Comparison of ENCODE assay signal across 8 cellular contexts in genomic region chr16:2537451-2538379, GRCh38. TPM values are rescaled to one million over a fixed set of nuclear protein-coding genes. Genes with fewer than 3 reads are reported as not detected.
DNase-seq lines count a peak whose midpoint lies in the region; ATAC-seq and TF ChIP-seq lines count a peak whose summit lies in the region.

Gene PDPK1, plus strand, starts transcription at chr16:2538021. Its CDS starts 92 bp downstream, at chr16:2538113.

- peak within 1 kb of the TSS; percentile 84 for H3K4me3 Mint-ChIP-seq in activated CD4-positive, alpha-beta memory T cell treated with anti-CD3 and anti-CD28 coated beads, Interleukin-2, amount 10 ng/mL, durations not matched to agents 7 days and 5 days

- CTCF ChIA-PET in activated CD4-positive, alpha-beta memory T cell treated with anti-CD3 and anti-CD28 coated beads, Interleukin-2, amount 10 ng/mL, durations not matched to agents 7 days and 5 days (lab: Charles Lee) = interaction anchor here (1.6 kb wide), 1 partner anchor 17 kb away, joined by 7 read pairs; the partner anchor contains the start of gene AMDHD2

- POLR2A ChIA-PET in activated CD4-positive, alpha-beta memory T cell treated with anti-CD3 and anti-CD28 coated beads, Interleukin-2, amount 10 ng/mL, durations not matched to agents 7 days and 5 days (lab: Charles Lee) = interaction anchor here (0.6 to 2.6 kb wide), 9 partner anchors 13 to 755 kb away, joined by 3 to 21 read pairs (median 4); partner anchors contain the start of genes AMDHD2, ATP6V0C, CCNF and NUBP2

- H3K27me3 ChIP-seq in duodenal mucosa (ENCODE audit: control insufficient read depth in 1 of 2, insufficient read depth in 2 of 2, low read length in 2 of 2) (no peaks in the 10 kb centered on the region), lower lobe of right lung (ENCODE audit: low read depth) (no peaks in the 10 kb centered on the region)

- no peaks in the 10 kb centered on the region for H3K9me3 ChIP-seq in duodenal mucosa (ENCODE audit: control insufficient read depth in 1 of 2, low read length in 2 of 2)
- H3K9me3 ChIP-seq in lower lobe of right lung = no peaks in the 10 kb centered on the region

- H3K36me3 ChIP-seq in duodenal mucosa (ENCODE audit: control insufficient read depth in 1 of 2, insufficient read depth in 2 of 2, low read length in 2 of 2) (no peaks in the 10 kb centered on the region), lower lobe of right lung (peaks cover 12% of the 10 kb centered on the region)

- intact Hi-C loops in lower lobe of right lung (cut with DNase I) = no loop called here

- TF ChIP-seq CTCF in lower lobe of right lung (IDR thresholded peaks at IDR 0.05) = no peak

- H3K27me3 Mint-ChIP-seq in activated CD4-positive, alpha-beta memory T cell treated with anti-CD3 and anti-CD28 coated beads, Interleukin-2, amount 10 ng/mL, durations not matched to agents 7 days and 5 days = no peaks in the 10 kb centered on the region

- H3K9me3 Mint-ChIP-seq in activated CD4-positive, alpha-beta memory T cell treated with anti-CD3 and anti-CD28 coated beads, Interleukin-2, amount 10 ng/mL, durations not matched to agents 7 days and 5 days = no peaks in the 10 kb centered on the region

- peak within 1 kb of the TSS; percentile 89 for H3K27ac Mint-ChIP-seq in activated CD4-positive, alpha-beta memory T cell treated with anti-CD3 and anti-CD28 coated beads, Interleukin-2, amount 10 ng/mL, durations not matched to agents 7 days and 5 days

- DNase-seq in CD1c-positive myeloid dendritic cell (ENCODE audit: extremely low spot score) (peak; percentile 99), NCI-H82 (lab: John Stamatoyannopoulos, UW) (peak; percentile 97), lower lobe of right lung (peak; percentile 95)
- peak; percentile 96 for DNase-seq in activated CD4-positive, alpha-beta memory T cell treated with anti-CD3 and anti-CD28 coated beads, Interleukin-2, amount 10 ng/mL, durations not matched to agents 7 days and 5 days
- peak; percentile 81 to 88 (median 84) for DNase-seq in stimulated activated CD4-positive, alpha-beta T cell treated with anti-CD3 and anti-CD28 coated beads, TNF-alpha, amount 100 ng/mL, for 1 hour (ENCODE audit: low read depth in 3 of 3, low spot score in 1 of 3)

- H3K4me3 ChIP-seq in duodenal mucosa (ENCODE audit: low read depth in 1 of 2, low read length in 2 of 2) (peak within 1 kb of the TSS; percentile 73 to 83), lower lobe of right lung (peak within 1 kb of the TSS; percentile 66)

- peaks cover 13% of the 10 kb centered on the region for H3K36me3 Mint-ChIP-seq in activated CD4-positive, alpha-beta memory T cell treated with anti-CD3 and anti-CD28 coated beads, Interleukin-2, amount 10 ng/mL, durations not matched to agents 7 days and 5 days (ENCODE audit: low read depth)

- peaks cover 51% of the 10 kb centered on the region for H3K4me1 Mint-ChIP-seq in activated CD4-positive, alpha-beta memory T cell treated with anti-CD3 and anti-CD28 coated beads, Interleukin-2, amount 10 ng/mL, durations not matched to agents 7 days and 5 days

- H3K4me1 ChIP-seq in duodenal mucosa (ENCODE audit: control insufficient read depth in 1 of 2, insufficient read depth in 2 of 2, low read length in 2 of 2) (peaks cover 16 to 33% of the 10 kb centered on the region in 2 donors), lower lobe of right lung (peaks cover 45% of the 10 kb centered on the region)

- peak; percentile 75 for ATAC-seq in GM19452 (IDR thresholded peaks at IDR 0.05; ENCODE audit: unreplicated experiment)
- ATAC-seq in HG03575 (IDR thresholded peaks at IDR 0.05; ENCODE audit: extremely low read depth, insufficient number of reproducible peaks, low FRiP score, unreplicated experiment) = peak; percentile 44
- ATAC-seq in lower lobe of right lung = peak; percentile 95 to 96

- peak within 1 kb of the TSS; percentile 83 for H3K27ac ChIP-seq in duodenal mucosa (ENCODE audit: low read depth, low read length)
- H3K27ac ChIP-seq in lower lobe of right lung = peak within 1 kb of the TSS; percentile 91

- peak within 1 kb of the TSS; percentile 66 to 70 for H3K9ac ChIP-seq in duodenal mucosa (ENCODE audit: low read depth in 1 of 2, low read length in 2 of 2)

RNA-seq across cellular contexts. Expression of gene PDPK1, which starts in this region (rescaled TPM):
- total RNA-seq in activated CD4-positive, alpha-beta memory T cell treated with anti-CD3 and anti-CD28 coated beads, Interleukin-2, amount 10 ng/mL, durations not matched to agents 7 days and 5 days = 10 to 100 TPM; 43.5 to 45.2 TPM
- total RNA-seq in lower lobe of right lung = 74.4 TPM

Comparison
In these comparisons a context has a peak if more than half of its experiments do, and no peak if none do; other contexts are left out.
1. Peak in every context shown above with its lines: DNase-seq, ATAC-seq, H3K4me3 ChIP-seq and H3K27ac ChIP-seq.
2. ATAC-seq: peak in every context shown above with its lines; median percentile 96 in lower lobe of right lung; 75 in GM19452; 44 in HG03575.